Comparison of ENCODE assay signal across 1 cellular context in genomic region chr19:5352229-5352763, GRCh38.
TF ChIP-seq lines count a peak whose summit lies in the region.

No MANE protein-coding gene starts in this region.

TF ChIP-seq in WTC11, 78 proteins besides CTCF, POLR2A, EP300 and RAD21 (continued from another document):
- no peak for TF ChIP-seq MXD4 (CRISPR knock-in tag; IDR thresholded peaks at IDR 0.05; ENCODE audit: borderline replicate concordance)
- no peak for TF ChIP-seq ZNF219 (CRISPR knock-in tag; IDR thresholded peaks at IDR 0.05; ENCODE audit: borderline replicate concordance)
- no peak for TF ChIP-seq PREB (CRISPR knock-in tag; IDR thresholded peaks at IDR 0.05; ENCODE audit: borderline replicate concordance)
- TF ChIP-seq ZNF532 (CRISPR knock-in tag; IDR thresholded peaks at IDR 0.05; ENCODE audit: borderline replicate concordance) = peak; percentile 90
- TF ChIP-seq E2F1 (CRISPR knock-in tag; IDR thresholded peaks at IDR 0.05) = no peak
- no peak for TF ChIP-seq IRF1 (CRISPR knock-in tag; IDR thresholded peaks at IDR 0.05)
- peak; percentile 69; the same call in 1 of the 2 replicates for TF ChIP-seq EMX1 (CRISPR knock-in tag; IDR thresholded peaks at IDR 0.05)
- no peak for TF ChIP-seq GTF2I (CRISPR knock-in tag; conservative IDR thresholded peaks at IDR 0.05)
- TF ChIP-seq ELF4 (CRISPR knock-in tag; IDR thresholded peaks at IDR 0.05; ENCODE audit: low read depth) = no peak
- TF ChIP-seq NFE2L1 (CRISPR knock-in tag; IDR thresholded peaks at IDR 0.05) = no peak
- TF ChIP-seq TEAD1 (CRISPR knock-in tag; IDR thresholded peaks at IDR 0.05) = no peak
- no peak for TF ChIP-seq GRHL2 (CRISPR knock-in tag; IDR thresholded peaks at IDR 0.05; ENCODE audit: insufficient replicate concordance, severe bottlenecking)
- TF ChIP-seq RELA (CRISPR knock-in tag; IDR thresholded peaks at IDR 0.05; ENCODE audit: borderline replicate concordance) = no peak
- no peak for TF ChIP-seq FOXP1 (CRISPR knock-in tag; IDR thresholded peaks at IDR 0.05; ENCODE audit: borderline replicate concordance)
- peak; percentile 91 for TF ChIP-seq NFATC4 (CRISPR knock-in tag; IDR thresholded peaks at IDR 0.05)
- no peak for TF ChIP-seq ZNF121 (CRISPR knock-in tag; IDR thresholded peaks at IDR 0.05)
- TF ChIP-seq JUN (CRISPR knock-in tag; IDR thresholded peaks at IDR 0.05) = no peak
- no peak for TF ChIP-seq CBFB (CRISPR knock-in tag; IDR thresholded peaks at IDR 0.05; ENCODE audit: low read depth)
- no peak for TF ChIP-seq ZNF512 (CRISPR knock-in tag; IDR thresholded peaks at IDR 0.05; ENCODE audit: borderline replicate concordance)
- no peak for TF ChIP-seq ZNF281 (CRISPR knock-in tag; IDR thresholded peaks at IDR 0.05)
- no peak for TF ChIP-seq ATF6 (CRISPR knock-in tag; IDR thresholded peaks at IDR 0.05)
- no peak for TF ChIP-seq ZSCAN18 (CRISPR knock-in tag; IDR thresholded peaks at IDR 0.05)
- no peak for TF ChIP-seq E2F5 (CRISPR knock-in tag; IDR thresholded peaks at IDR 0.05)
